Comparison of ENCODE assay signal across 1 cellular context in the genomic region with DNA sequence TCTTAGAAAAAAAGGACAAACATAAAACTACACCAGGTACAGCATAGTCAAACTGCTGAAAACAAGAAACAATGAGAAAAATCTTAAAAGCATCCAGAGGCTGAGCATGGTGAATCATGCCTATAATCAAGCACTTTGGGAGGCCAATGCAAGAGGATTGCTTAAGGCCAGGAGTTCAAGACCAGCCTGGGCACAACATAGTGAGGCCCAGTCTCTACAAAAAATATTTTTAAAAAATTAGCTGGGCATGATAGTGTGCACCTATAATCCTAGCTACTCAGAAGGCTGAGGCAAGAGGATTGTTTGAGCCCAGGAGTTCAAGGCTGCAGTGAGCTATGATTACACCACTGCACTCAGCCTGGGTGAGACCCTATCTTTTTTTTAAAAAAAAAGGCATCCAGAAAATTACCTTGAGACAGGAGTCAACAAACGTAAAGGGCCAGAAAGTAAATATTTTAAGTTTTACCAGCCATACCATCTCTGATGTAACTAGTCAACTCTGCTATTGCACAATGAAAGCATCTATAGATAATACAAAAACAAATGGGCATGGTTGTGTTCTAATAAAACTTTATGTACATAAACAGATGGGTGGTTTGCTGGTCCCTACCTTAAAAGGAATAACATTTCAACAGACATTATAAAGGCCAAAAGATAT.
TF ChIP-seq lines count a peak whose summit lies in the region.

No MANE protein-coding gene starts in this region.

TF ChIP-seq in HepG2, 621 proteins besides CTCF, POLR2A, EP300 and RAD21 (continued from another document and continues in another):
- TF ChIP-seq ZBTB40 (IDR thresholded peaks at IDR 0.05) (peak; percentile 97), ZBTB40 (CRISPR knock-in tag; IDR thresholded peaks at IDR 0.05) (peak; percentile 99), JUND (CRISPR knock-in tag; IDR thresholded peaks at IDR 0.05) (peak; percentile 41; the same call in 1 of the 2 replicates), ZNF124 (CRISPR knock-in tag; IDR thresholded peaks at IDR 0.05) (0 out of 2 replicates have a peak, but pooled peaks have one; percentile 35), FOXJ3 (CRISPR knock-in tag; IDR thresholded peaks at IDR 0.05; ENCODE audit: borderline replicate concordance) (peak; percentile 93; the same call in 1 of the 2 replicates), ZFP36L2 (CRISPR knock-in tag; IDR thresholded peaks at IDR 0.05) (no peak), PATZ1 (CRISPR knock-in tag; IDR thresholded peaks at IDR 0.05) (0 out of 2 replicates have a peak, but pooled peaks have one; percentile 16), SKI (IDR thresholded peaks at IDR 0.05; ENCODE audit: partially characterized antibody) (peak; percentile 85), CEBPG (CRISPR knock-in tag; IDR thresholded peaks at IDR 0.05) (peak; percentile 96), ZNF160 (CRISPR knock-in tag; IDR thresholded peaks at IDR 0.05) (no peak), JUNB (CRISPR knock-in tag; IDR thresholded peaks at IDR 0.05; ENCODE audit: borderline replicate concordance) (no peak), MTF2 (CRISPR knock-in tag; IDR thresholded peaks at IDR 0.05; ENCODE audit: borderline replicate concordance) (no peak), ZBTB39 (CRISPR knock-in tag; IDR thresholded peaks at IDR 0.05) (no peak), ZNF331 (CRISPR knock-in tag; IDR thresholded peaks at IDR 0.05) (peak; percentile 17; the same call in 1 of the 2 replicates), ZNF232 (CRISPR knock-in tag; IDR thresholded peaks at IDR 0.05; ENCODE audit: borderline replicate concordance) (no peak), FOXO1 (CRISPR knock-in tag; IDR thresholded peaks at IDR 0.05) (peak; percentile 58; the same call in 1 of the 2 replicates), HMGXB3 (CRISPR knock-in tag; IDR thresholded peaks at IDR 0.05; ENCODE audit: borderline replicate concordance) (0 out of 2 replicates have a peak, but pooled peaks have one; percentile 37), ZBTB20 (CRISPR knock-in tag; IDR thresholded peaks at IDR 0.05; ENCODE audit: borderline replicate concordance, low read depth) (peak; percentile 100), PITX1 (CRISPR knock-in tag; IDR thresholded peaks at IDR 0.05) (peak; percentile 80), SKIL (CRISPR knock-in tag; IDR thresholded peaks at IDR 0.05; ENCODE audit: borderline replicate concordance) (peak; percentile 87), YEATS2 (CRISPR knock-in tag; IDR thresholded peaks at IDR 0.05; ENCODE audit: borderline replicate concordance) (0 out of 2 replicates have a peak, but pooled peaks have one; percentile 42), ZNF605 (CRISPR knock-in tag; IDR thresholded peaks at IDR 0.05) (no peak), SOX5 (CRISPR knock-in tag; IDR thresholded peaks at IDR 0.05; ENCODE audit: borderline replicate concordance) (peak; percentile 82), ZFY (CRISPR knock-in tag; IDR thresholded peaks at IDR 0.05) (peak; percentile 39; the same call in 1 of the 2 replicates), RXRB (CRISPR knock-in tag; IDR thresholded peaks at IDR 0.05; ENCODE audit: borderline replicate concordance) (peak; percentile 85)
- TF ChIP-seq, protein P1, sequence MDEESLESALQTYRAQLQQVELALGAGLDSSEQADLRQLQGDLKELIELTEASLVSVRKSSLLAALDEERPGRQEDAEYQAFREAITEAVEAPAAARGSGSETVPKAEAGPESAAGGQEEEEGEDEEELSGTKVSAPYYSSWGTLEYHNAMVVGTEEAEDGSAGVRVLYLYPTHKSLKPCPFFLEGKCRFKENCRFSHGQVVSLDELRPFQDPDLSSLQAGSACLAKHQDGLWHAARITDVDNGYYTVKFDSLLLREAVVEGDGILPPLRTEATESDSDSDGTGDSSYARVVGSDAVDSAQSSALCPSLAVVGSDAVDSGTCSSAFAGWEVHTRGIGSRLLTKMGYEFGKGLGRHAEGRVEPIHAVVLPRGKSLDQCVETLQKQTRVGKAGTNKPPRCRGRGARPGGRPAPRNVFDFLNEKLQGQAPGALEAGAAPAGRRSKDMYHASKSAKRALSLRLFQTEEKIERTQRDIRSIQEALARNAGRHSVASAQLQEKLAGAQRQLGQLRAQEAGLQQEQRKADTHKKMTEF (CRISPR knock-in tag; IDR thresholded peaks at IDR 0.05) = peak; percentile 70
- TF ChIP-seq, protein P2, sequence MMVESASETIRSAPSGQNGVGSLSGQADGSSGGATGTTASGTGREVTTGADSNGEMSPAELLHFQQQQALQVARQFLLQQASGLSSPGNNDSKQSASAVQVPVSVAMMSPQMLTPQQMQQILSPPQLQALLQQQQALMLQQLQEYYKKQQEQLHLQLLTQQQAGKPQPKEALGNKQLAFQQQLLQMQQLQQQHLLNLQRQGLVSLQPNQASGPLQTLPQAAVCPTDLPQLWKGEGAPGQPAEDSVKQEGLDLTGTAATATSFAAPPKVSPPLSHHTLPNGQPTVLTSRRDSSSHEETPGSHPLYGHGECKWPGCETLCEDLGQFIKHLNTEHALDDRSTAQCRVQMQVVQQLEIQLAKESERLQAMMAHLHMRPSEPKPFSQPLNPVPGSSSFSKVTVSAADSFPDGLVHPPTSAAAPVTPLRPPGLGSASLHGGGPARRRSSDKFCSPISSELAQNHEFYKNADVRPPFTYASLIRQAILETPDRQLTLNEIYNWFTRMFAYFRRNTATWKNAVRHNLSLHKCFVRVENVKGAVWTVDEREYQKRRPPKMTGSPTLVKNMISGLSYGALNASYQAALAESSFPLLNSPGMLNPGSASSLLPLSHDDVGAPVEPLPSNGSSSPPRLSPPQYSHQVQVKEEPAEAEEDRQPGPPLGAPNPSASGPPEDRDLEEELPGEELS (CRISPR knock-in tag; IDR thresholded peaks at IDR 0.05) = peak; percentile 96
